1 cellular context compared by ENCODE assay signal in genomic region chr10:23253780-23254179, GRCh38.
A peak's percentile ranks its signal among the peaks of the same experiment; 100 is the strongest.
TF ChIP-seq lines count a peak whose summit lies in the region.

No MANE protein-coding gene starts in this region.

TF ChIP-seq in HepG2, 621 proteins besides CTCF, POLR2A, EP300 and RAD21 (continued from another document and continues in another):
- TF ChIP-seq ZC3H4 (CRISPR knock-in tag; IDR thresholded peaks at IDR 0.05; ENCODE audit: borderline replicate concordance) (no peak), MTA1 (CRISPR knock-in tag; IDR thresholded peaks at IDR 0.05; ENCODE audit: borderline replicate concordance) (no peak), HNF4G (IDR thresholded peaks at IDR 0.05; ENCODE audit: borderline replicate concordance, low read depth, low read length) (peak; percentile 63; the same call in 1 of the 2 replicates), HNF4G (CRISPR knock-in tag; IDR thresholded peaks at IDR 0.05; ENCODE audit: borderline replicate concordance, low read depth) (no peak), MEIS1 (CRISPR knock-in tag; IDR thresholded peaks at IDR 0.05; ENCODE audit: borderline replicate concordance) (no peak; the same call in 1 of the 2 replicates), STAG1 (CRISPR knock-in tag; IDR thresholded peaks at IDR 0.05) (no peak), GPBP1L1 (CRISPR knock-in tag; IDR thresholded peaks at IDR 0.05) (no peak), BCLAF1 (IDR thresholded peaks at IDR 0.05) (no peak), TBX3 (IDR thresholded peaks at IDR 0.05; ENCODE audit: borderline replicate concordance) (no peak), FOXJ3 (CRISPR knock-in tag; IDR thresholded peaks at IDR 0.05; ENCODE audit: borderline replicate concordance) (peak; percentile 47; the same call in 1 of the 2 replicates), AHDC1 (CRISPR knock-in tag; IDR thresholded peaks at IDR 0.05; ENCODE audit: borderline replicate concordance) (peak; percentile 71; the same call in 1 of the 2 replicates), ZNF362 (CRISPR knock-in tag; IDR thresholded peaks at IDR 0.05; ENCODE audit: borderline replicate concordance) (peak; percentile 64; the same call in 1 of the 2 replicates), ESRRA (CRISPR knock-in tag; IDR thresholded peaks at IDR 0.05; ENCODE audit: low read depth) (no peak), PHF5A (CRISPR knock-in tag; IDR thresholded peaks at IDR 0.05; ENCODE audit: low read depth, unreplicated experiment) (no peak), ZNF34 (CRISPR knock-in tag; IDR thresholded peaks at IDR 0.05; ENCODE audit: borderline replicate concordance) (no peak), MAX (IDR thresholded peaks at IDR 0.05) (no peak), HMGXB3 (CRISPR knock-in tag; IDR thresholded peaks at IDR 0.05; ENCODE audit: borderline replicate concordance) (no peak), ZNF350 (CRISPR knock-in tag; IDR thresholded peaks at IDR 0.05; ENCODE audit: borderline replicate concordance, low read depth) (no peak), ZNF232 (CRISPR knock-in tag; IDR thresholded peaks at IDR 0.05; ENCODE audit: borderline replicate concordance) (no peak), ZBTB8A (CRISPR knock-in tag; IDR thresholded peaks at IDR 0.05; ENCODE audit: borderline replicate concordance, low read depth) (no peak), ATF7 (IDR thresholded peaks at IDR 0.05) (no peak), ATF7 (CRISPR knock-in tag; IDR thresholded peaks at IDR 0.05) (no peak), RNF2 (conservative IDR thresholded peaks at IDR 0.05; ENCODE audit: low read depth) (no peak), ZNF446 (CRISPR knock-in tag; IDR thresholded peaks at IDR 0.05) (no peak), REST (IDR thresholded peaks at IDR 0.05; ENCODE audit: borderline replicate concordance in 1 of 2, low read depth in 1 of 2, low read length in 2 of 2) (0 out of 4 replicates have a peak, but pooled peaks of 1 of the 2 experiments have one; percentile 25), TRIM22 (IDR thresholded peaks at IDR 0.05) (no peak), ISL2 (CRISPR knock-in tag; IDR thresholded peaks at IDR 0.05) (peak; percentile 50; the same call in 1 of the 2 replicates), CEBPB (IDR thresholded peaks at IDR 0.05; ENCODE audit: borderline replicate concordance, low read depth, low read length) (0 out of 2 replicates have a peak, but pooled peaks have one; percentile 4), ZNF552 (CRISPR knock-in tag; IDR thresholded peaks at IDR 0.05; ENCODE audit: borderline replicate concordance) (no peak), TBX2 (CRISPR knock-in tag; IDR thresholded peaks at IDR 0.05; ENCODE audit: borderline replicate concordance) (peak; percentile 32; the same call in 1 of the 2 replicates)
